ENCODE assay signal across 1 cellular context in the genomic region with DNA sequence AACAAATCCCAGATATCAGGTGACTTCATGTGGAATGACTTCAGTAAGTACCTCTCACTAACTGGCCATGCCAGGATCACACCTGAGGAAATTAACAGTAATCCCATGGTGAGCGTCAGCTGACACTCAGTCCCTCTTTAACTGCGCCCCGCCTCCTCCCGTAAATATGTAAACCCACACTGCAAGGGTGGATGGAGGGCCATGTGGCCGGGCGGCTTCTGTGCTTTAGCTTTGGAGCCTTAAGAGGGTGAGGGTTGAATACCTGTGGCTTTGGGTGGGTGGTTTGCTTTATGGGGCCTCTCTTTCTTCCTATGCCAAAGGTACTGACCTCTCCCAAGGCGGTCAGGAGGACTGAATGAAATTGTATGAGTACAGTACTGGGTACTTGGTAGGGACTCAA.
TF ChIP-seq lines count a peak whose summit lies in the region.

No MANE protein-coding gene starts in this region.

TF ChIP-seq in WTC11, 78 proteins besides CTCF, POLR2A, EP300 and RAD21 (continued from another document):
- TF ChIP-seq, protein P1, sequence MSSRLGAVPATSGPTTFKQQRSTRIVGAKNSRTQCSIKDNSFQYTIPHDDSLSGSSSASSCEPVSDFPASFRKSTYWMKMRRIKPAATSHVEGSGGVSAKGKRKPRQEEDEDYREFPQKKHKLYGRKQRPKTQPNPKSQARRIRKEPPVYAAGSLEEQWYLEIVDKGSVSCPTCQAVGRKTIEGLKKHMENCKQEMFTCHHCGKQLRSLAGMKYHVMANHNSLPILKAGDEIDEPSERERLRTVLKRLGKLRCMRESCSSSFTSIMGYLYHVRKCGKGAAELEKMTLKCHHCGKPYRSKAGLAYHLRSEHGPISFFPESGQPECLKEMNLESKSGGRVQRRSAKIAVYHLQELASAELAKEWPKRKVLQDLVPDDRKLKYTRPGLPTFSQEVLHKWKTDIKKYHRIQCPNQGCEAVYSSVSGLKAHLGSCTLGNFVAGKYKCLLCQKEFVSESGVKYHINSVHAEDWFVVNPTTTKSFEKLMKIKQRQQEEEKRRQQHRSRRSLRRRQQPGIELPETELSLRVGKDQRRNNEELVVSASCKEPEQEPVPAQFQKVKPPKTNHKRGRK (CRISPR knock-in tag; IDR thresholded peaks at IDR 0.05; ENCODE audit: borderline replicate concordance), result no peak
- TF ChIP-seq, protein P2, sequence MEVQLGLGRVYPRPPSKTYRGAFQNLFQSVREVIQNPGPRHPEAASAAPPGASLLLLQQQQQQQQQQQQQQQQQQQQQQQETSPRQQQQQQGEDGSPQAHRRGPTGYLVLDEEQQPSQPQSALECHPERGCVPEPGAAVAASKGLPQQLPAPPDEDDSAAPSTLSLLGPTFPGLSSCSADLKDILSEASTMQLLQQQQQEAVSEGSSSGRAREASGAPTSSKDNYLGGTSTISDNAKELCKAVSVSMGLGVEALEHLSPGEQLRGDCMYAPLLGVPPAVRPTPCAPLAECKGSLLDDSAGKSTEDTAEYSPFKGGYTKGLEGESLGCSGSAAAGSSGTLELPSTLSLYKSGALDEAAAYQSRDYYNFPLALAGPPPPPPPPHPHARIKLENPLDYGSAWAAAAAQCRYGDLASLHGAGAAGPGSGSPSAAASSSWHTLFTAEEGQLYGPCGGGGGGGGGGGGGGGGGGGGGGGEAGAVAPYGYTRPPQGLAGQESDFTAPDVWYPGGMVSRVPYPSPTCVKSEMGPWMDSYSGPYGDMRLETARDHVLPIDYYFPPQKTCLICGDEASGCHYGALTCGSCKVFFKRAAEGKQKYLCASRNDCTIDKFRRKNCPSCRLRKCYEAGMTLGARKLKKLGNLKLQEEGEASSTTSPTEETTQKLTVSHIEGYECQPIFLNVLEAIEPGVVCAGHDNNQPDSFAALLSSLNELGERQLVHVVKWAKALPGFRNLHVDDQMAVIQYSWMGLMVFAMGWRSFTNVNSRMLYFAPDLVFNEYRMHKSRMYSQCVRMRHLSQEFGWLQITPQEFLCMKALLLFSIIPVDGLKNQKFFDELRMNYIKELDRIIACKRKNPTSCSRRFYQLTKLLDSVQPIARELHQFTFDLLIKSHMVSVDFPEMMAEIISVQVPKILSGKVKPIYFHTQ (CRISPR knock-in tag; IDR thresholded peaks at IDR 0.05), result no peak
- TF ChIP-seq ZNF138 (CRISPR knock-in tag; conservative IDR thresholded peaks at IDR 0.05) (no peak), GTF2I (CRISPR knock-in tag; conservative IDR thresholded peaks at IDR 0.05) (no peak), ZNF671 (CRISPR knock-in tag; IDR thresholded peaks at IDR 0.05) (no peak), OVOL2 (CRISPR knock-in tag; IDR thresholded peaks at IDR 0.05; ENCODE audit: borderline replicate concordance) (no peak), NR1H2 (CRISPR knock-in tag; IDR thresholded peaks at IDR 0.05) (no peak), NR3C1 (CRISPR knock-in tag; conservative IDR thresholded peaks at IDR 0.05; ENCODE audit: low read depth) (no peak), ZNF416 (CRISPR knock-in tag; IDR thresholded peaks at IDR 0.05) (no peak), USF2 (CRISPR knock-in tag; IDR thresholded peaks at IDR 0.05) (peak; percentile 50; the same call in 1 of the 2 replicates), RELA (CRISPR knock-in tag; IDR thresholded peaks at IDR 0.05; ENCODE audit: borderline replicate concordance) (no peak)
- TF ChIP-seq, protein P3, sequence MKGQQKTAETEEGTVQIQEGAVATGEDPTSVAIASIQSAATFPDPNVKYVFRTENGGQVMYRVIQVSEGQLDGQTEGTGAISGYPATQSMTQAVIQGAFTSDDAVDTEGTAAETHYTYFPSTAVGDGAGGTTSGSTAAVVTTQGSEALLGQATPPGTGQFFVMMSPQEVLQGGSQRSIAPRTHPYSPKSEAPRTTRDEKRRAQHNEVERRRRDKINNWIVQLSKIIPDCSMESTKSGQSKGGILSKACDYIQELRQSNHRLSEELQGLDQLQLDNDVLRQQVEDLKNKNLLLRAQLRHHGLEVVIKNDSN (CRISPR knock-in tag; IDR thresholded peaks at IDR 0.05), result peak; percentile 42; the same call in 1 of the 2 replicates
- TF ChIP-seq, protein P4, sequence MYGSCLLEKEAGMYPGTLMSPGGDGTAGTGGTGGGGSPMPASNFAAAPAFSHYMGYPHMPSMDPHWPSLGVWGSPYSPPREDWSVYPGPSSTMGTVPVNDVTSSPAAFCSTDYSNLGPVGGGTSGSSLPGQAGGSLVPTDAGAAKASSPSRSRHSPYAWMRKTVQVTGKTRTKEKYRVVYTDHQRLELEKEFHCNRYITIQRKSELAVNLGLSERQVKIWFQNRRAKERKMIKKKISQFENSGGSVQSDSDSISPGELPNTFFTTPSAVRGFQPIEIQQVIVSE (CRISPR knock-in tag; IDR thresholded peaks at IDR 0.05; ENCODE audit: borderline replicate concordance), result no peak
- TF ChIP-seq, protein P5, sequence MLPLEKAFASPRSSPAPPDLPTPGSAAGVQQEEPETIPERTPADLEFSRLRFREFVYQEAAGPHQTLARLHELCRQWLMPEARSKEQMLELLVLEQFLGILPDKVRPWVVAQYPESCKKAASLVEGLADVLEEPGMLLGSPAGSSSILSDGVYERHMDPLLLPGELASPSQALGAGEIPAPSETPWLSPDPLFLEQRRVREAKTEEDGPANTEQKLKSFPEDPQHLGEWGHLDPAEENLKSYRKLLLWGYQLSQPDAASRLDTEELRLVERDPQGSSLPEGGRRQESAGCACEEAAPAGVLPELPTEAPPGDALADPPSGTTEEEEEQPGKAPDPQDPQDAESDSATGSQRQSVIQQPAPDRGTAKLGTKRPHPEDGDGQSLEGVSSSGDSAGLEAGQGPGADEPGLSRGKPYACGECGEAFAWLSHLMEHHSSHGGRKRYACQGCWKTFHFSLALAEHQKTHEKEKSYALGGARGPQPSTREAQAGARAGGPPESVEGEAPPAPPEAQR (CRISPR knock-in tag; IDR thresholded peaks at IDR 0.05), result no peak
